Comparison of ENCODE assay signal across 14 cellular contexts in genomic region chr20:17936306-17936790, GRCh38. TPM values are rescaled to one million over a fixed set of nuclear protein-coding genes. Genes with fewer than 3 reads are reported as not detected.
DNase-seq lines count a peak whose midpoint lies in the region; ATAC-seq, FAIRE-seq and TF ChIP-seq lines count a peak whose summit lies in the region.
"Had no signal": no experiment of that assay in that cellular context is flagged by ENCODE, and none has a peak within 500 bp of the region (broad histone marks: within the 10 kb centered on the region; RNA-seq: fewer than 3 reads in every experiment).

No MANE protein-coding gene starts in this region.

- no peak for FAIRE-seq in astrocyte (lab: Jason Lieb, UNC)
- no peak for FAIRE-seq in frontal cortex (lab: Jason Lieb, UNC)
- FAIRE-seq: TTC549 had no signal

- no peaks in the 10 kb centered on the region for H3K27me3 Mint-ChIP-seq in astrocyte (ENCODE audit: low read depth, unreplicated experiment)
- H3K27me3 Mint-ChIP-seq: activated CD8-positive, alpha-beta memory T cell treated with anti-CD3 and anti-CD28 coated beads, Interleukin-2, amount 10 ng/mL, durations not matched to agents 7 days and 5 days had no signal

- no peak overlapping the region for H3K4me3 Mint-ChIP-seq in astrocyte (ENCODE audit: unreplicated experiment)
- H3K4me3 Mint-ChIP-seq: activated CD8-positive, alpha-beta memory T cell treated with anti-CD3 and anti-CD28 coated beads, Interleukin-2, amount 10 ng/mL, durations not matched to agents 7 days and 5 days had no signal

- no peaks in the 10 kb centered on the region for H3K9me3 Mint-ChIP-seq in astrocyte (ENCODE audit: unreplicated experiment)

- H3K9me3 ChIP-seq in astrocyte (ENCODE audit: insufficient read depth, low read depth, low read length) (no peaks in the 10 kb centered on the region), left lung (peaks cover 0 to 3% of the 10 kb centered on the region in 2 donors), spleen (peaks cover 0 to 2% (median 0%) of the 10 kb centered on the region in 8 donors)
- H3K9me3 ChIP-seq: MG63 had no signal

- peak overlapping the region; percentile 34 for H3K27ac Mint-ChIP-seq in astrocyte (ENCODE audit: unreplicated experiment)
- H3K27ac Mint-ChIP-seq: activated CD8-positive, alpha-beta memory T cell treated with anti-CD3 and anti-CD28 coated beads, Interleukin-2, amount 10 ng/mL, durations not matched to agents 7 days and 5 days had no signal

- H3K79me2 ChIP-seq in astrocyte (ENCODE audit: insufficient read depth, low read length), result no peaks in the 10 kb centered on the region

- peaks cover 30% of the 10 kb centered on the region for H4K20me1 ChIP-seq in astrocyte (ENCODE audit: insufficient read depth, low read length)

- H3K4me1 Mint-ChIP-seq in astrocyte (ENCODE audit: low read depth, unreplicated experiment), result peaks cover 20% of the 10 kb centered on the region

- H3K4me3 ChIP-seq in astrocyte (ENCODE audit: insufficient read depth, low read depth, low read length) (no peak overlapping the region), left lung (no peak overlapping the region), skeletal muscle cell (ENCODE audit: low read depth, low read length) (peak overlapping the region; percentile 23), spleen (no peak overlapping the region)
- H3K4me3 ChIP-seq: MG63 had no signal

- intact Hi-C loops in left lung (cut with DNase I) (no loop called here), spleen (cut with DNase I; ENCODE audit: low total_unique reads) (no loop called here)

- DNase-seq in EH (ENCODE audit: low read depth), result peak; percentile 54
- no peak for DNase-seq in astrocyte (ENCODE audit: low read depth)
- no peak for DNase-seq in left lung
- no peak for DNase-seq in skeletal muscle cell (ENCODE audit: low read depth)
- no peak for DNase-seq in AG08395 (ENCODE audit: low spot score)
- DNase-seq in spleen, result no peak
- no peak for DNase-seq in GM19240 (ENCODE audit: insufficient read length, low spot score)
- no peak for DNase-seq in frontal cortex (ENCODE audit: low spot score in 2 of 2)
- DNase-seq: activated CD8-positive, alpha-beta memory T cell treated with anti-CD3 and anti-CD28 coated beads, Interleukin-2, amount 10 ng/mL, durations not matched to agents 7 days and 5 days; effector memory CD4-positive, alpha-beta T cell; GF-D8; NCI-H510A had no signal

- no peak for ATAC-seq in left lung
- ATAC-seq: activated CD8-positive, alpha-beta memory T cell treated with anti-CD3 and anti-CD28 coated beads, Interleukin-2, amount 10 ng/mL, durations not matched to agents 7 days and 5 days had no signal

- H3K36me3 ChIP-seq in astrocyte (ENCODE audit: insufficient read depth, low read length), result peaks cover 10% of the 10 kb centered on the region
- H3K36me3 ChIP-seq in left lung, result peaks cover 0 to 11% of the 10 kb centered on the region in 2 donors
- H3K36me3 ChIP-seq in spleen, result peaks cover 0 to 14% (median 5%) of the 10 kb centered on the region in 6 donors

- peaks cover 3% of the 10 kb centered on the region for H3K36me3 Mint-ChIP-seq in astrocyte (ENCODE audit: low read depth, unreplicated experiment)

- TF ChIP-seq CTCF in astrocyte (IDR thresholded peaks at IDR 0.05; ENCODE audit: insufficient read depth, low read depth, low read length), result no peak
- no peak for TF ChIP-seq CTCF in left lung (IDR thresholded peaks at IDR 0.05)
- TF ChIP-seq CTCF in spleen (IDR thresholded peaks at IDR 0.05 in 8 of 11, conservative IDR thresholded peaks at IDR 0.05 in 3 of 11), result no peak

- no peak overlapping the region for H2AFZ ChIP-seq in astrocyte (ENCODE audit: low read depth, low read length)

- 49 to 81% (median 67%) methylated on average over 9 of the region's 9 CpGs for WGBS in spleen, 5 donors

- H3K9ac ChIP-seq in astrocyte (ENCODE audit: low read length), result peak overlapping the region; percentile 43

- H3K27ac ChIP-seq in astrocyte (ENCODE audit: low read depth, low read length) (peak overlapping the region; percentile 45), left lung (peak overlapping the region; percentile 1 to 48), spleen (peak overlapping the region in 1 of 8 donors; percentile 3)

- peaks cover 51% of the 10 kb centered on the region for H3K4me1 ChIP-seq in astrocyte (ENCODE audit: insufficient read depth, low read length)
- peaks cover 17 to 28% of the 10 kb centered on the region in 2 donors for H3K4me1 ChIP-seq in left lung
- H3K4me1 ChIP-seq in spleen, result peaks cover 7 to 39% (median 20%) of the 10 kb centered on the region in 6 donors

- H3K4me2 ChIP-seq in astrocyte (ENCODE audit: low read length), result peak overlapping the region; percentile 61

- no peaks in the 10 kb centered on the region for H3K27me3 ChIP-seq in astrocyte (ENCODE audit: insufficient read depth, low read length)
- H3K27me3 ChIP-seq in left lung, result no peaks in the 10 kb centered on the region
- H3K27me3 ChIP-seq in spleen (replicated peaks in 1 of 7), result no peaks in the 10 kb centered on the region
- H3K27me3 ChIP-seq: MG63 had no signal

- TF ChIP-seq POLR2A in spleen (IDR thresholded peaks at IDR 0.05), result no peak

RNA-seq across cellular contexts. Expression of gene SNX5, which starts 32.2 kb away (rescaled TPM):
- total RNA-seq in astrocyte (78.0 and 95.1 TPM in 2 replicates), left lung (10 to 100 TPM; 82.0 to 87.0 TPM), spleen (100 to 1,000 TPM; 126 to 261 (median 192) TPM), frontal cortex (50.5 TPM)
- 100 to 1,000 TPM; 151 to 181 (median 159) TPM for polyA plus RNA-seq in spleen

RNA-seq across cellular contexts. Expression of gene MGME1, which starts 32.5 kb away (rescaled TPM):
- total RNA-seq in astrocyte, result 14.1 and 14.2 TPM in 2 replicates
- total RNA-seq in left lung, result 10 to 100 TPM; 13.3 to 13.4 TPM
- total RNA-seq in spleen, result 10 to 100 TPM; 20.9 to 33.4 (median 28.4) TPM
- 10 to 100 TPM; 22.5 to 33.1 (median 26.2) TPM for polyA plus RNA-seq in spleen
- total RNA-seq in frontal cortex, result 7.3 TPM
